Comparison of ENCODE assay signal across 8 cellular contexts in the genomic region with DNA sequence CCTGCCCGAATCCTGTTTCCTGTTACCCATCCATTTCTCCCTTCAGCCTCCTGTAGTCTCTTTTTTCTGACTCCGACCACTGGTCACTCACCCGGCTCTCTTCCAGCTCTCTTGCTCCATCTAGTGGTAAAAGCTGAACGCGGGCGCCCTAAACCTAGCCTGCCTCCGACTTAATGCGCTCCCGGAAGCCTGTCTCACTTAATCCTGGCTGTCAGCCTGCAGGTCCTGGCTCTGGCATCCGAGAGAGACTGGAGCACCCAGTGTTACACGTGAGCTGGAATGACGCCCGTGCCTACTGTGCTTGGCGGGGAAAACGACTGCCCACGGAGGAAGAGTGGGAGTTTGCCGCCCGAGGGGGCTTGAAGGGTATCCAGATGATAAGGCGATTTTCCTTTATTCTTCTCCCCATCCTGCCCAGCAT. TPM values are rescaled to one million over a fixed set of nuclear protein-coding genes. Genes with fewer than 3 reads are reported as not detected.
DNase-seq lines count a peak whose midpoint lies in the region; ATAC-seq and TF ChIP-seq lines count a peak whose summit lies in the region.

No MANE protein-coding gene starts in this region.

- no peaks in the 10 kb centered on the region for H4K20me1 ChIP-seq in GM23248 (ENCODE audit: insufficient read depth)

- peaks cover 62% of the 10 kb centered on the region for H3K36me3 Mint-ChIP-seq in activated T-helper 17 cell treated with anti-CD3 and anti-CD28 coated beads, Interleukin-2, amount 50 U/mL, for 72 hours (ENCODE audit: low read depth)

- no peaks in the 10 kb centered on the region for H3K79me2 ChIP-seq in GM23248 (ENCODE audit: insufficient read depth)

- peak; percentile 22 for DNase-seq in GDM1 (lab: John Stamatoyannopoulos, UW)
- DNase-seq in GM23248, result peak; percentile 88
- DNase-seq in Kasumi-1 (lab: John Stamatoyannopoulos, UW), result peak; percentile 89 to 90
- peak; percentile 83 for DNase-seq in RPMI8226
- peak; percentile 61 to 90 for DNase-seq in foreskin fibroblast
- peak; percentile 73 for DNase-seq in omental fat pad (ENCODE audit: low spot score)
- DNase-seq in tibial nerve (ENCODE audit: low spot score in 2 of 2), result peak; percentile 71 to 84

- in situ Hi-C loops in GM23248 (cut with MboI), result loop anchor here (10.0 to 25.0 kb wide), 2 partner anchors 430 to 1312 kb away; a partner anchor contains a TSS

- TF ChIP-seq CTCF in foreskin fibroblast (IDR thresholded peaks at IDR 0.05; ENCODE audit: low read depth, low read length) (peak; percentile 93), omental fat pad (IDR thresholded peaks at IDR 0.05) (peak in 1 of 3 donors; percentile 55), tibial nerve (IDR thresholded peaks at IDR 0.05) (peak; percentile 84 to 91 (median 87))

- no peaks in the 10 kb centered on the region for H3K9me2 ChIP-seq in GM23248 (ENCODE audit: insufficient read depth)

- H3K4me1 Mint-ChIP-seq in activated T-helper 17 cell treated with anti-CD3 and anti-CD28 coated beads, Interleukin-2, amount 50 U/mL, for 72 hours, result peaks cover 5% of the 10 kb centered on the region

- H3K27me3 Mint-ChIP-seq in activated T-helper 17 cell treated with anti-CD3 and anti-CD28 coated beads, Interleukin-2, amount 50 U/mL, for 72 hours, result no peaks in the 10 kb centered on the region

- H3K27ac ChIP-seq in GM23248, result no peak overlapping the region
- peak overlapping the region in 1 of 4 donors; percentile 21 for H3K27ac ChIP-seq in tibial nerve

- H3K9me3 ChIP-seq in GM23248 (ENCODE audit: low read depth), result no peaks in the 10 kb centered on the region
- no peaks in the 10 kb centered on the region for H3K9me3 ChIP-seq in tibial nerve

- TF ChIP-seq EP300 in tibial nerve (IDR thresholded peaks at IDR 0.05), result no peak

- peak overlapping the region; percentile 23 for H3K27ac Mint-ChIP-seq in activated T-helper 17 cell treated with anti-CD3 and anti-CD28 coated beads, Interleukin-2, amount 50 U/mL, for 72 hours

- no peak overlapping the region for H3K4me3 ChIP-seq in GM23248
- H3K4me3 ChIP-seq in foreskin fibroblast (ENCODE audit: low read depth in 1 of 2, low read length in 2 of 2), result no peak overlapping the region
- no peak overlapping the region for H3K4me3 ChIP-seq in tibial nerve

- 0 out of 2 replicates have a peak, but pooled peaks cover 8% of the 10 kb centered on the region for H3F3A ChIP-seq in GM23248 (ENCODE audit: insufficient read depth)

- H3K27me3 ChIP-seq in GM23248 (replicated peaks; ENCODE audit: insufficient read depth) (no peaks in the 10 kb centered on the region), tibial nerve (no peaks in the 10 kb centered on the region)

- peak; percentile 90 for ATAC-seq in activated T-helper 17 cell treated with anti-CD3 and anti-CD28 coated beads, Interleukin-2, amount 50 U/mL, for 72 hours (replicated peaks)
- peak; percentile 89 for ATAC-seq in omental fat pad (ENCODE audit: low FRiP score)

- H2AFZ ChIP-seq in GM23248, result no peak overlapping the region

- no peak for TF ChIP-seq POLR2A in tibial nerve (IDR thresholded peaks at IDR 0.05)

- no peak overlapping the region for H3K4me2 ChIP-seq in GM23248 (ENCODE audit: unreplicated experiment)

- peaks cover 4% of the 10 kb centered on the region; the same call in 1 of the 2 replicates for H3K4me1 ChIP-seq in GM23248 (ENCODE audit: insufficient read depth)
- H3K4me1 ChIP-seq in tibial nerve, result peaks cover 0 to 15% (median 2%) of the 10 kb centered on the region in 4 donors

- no peak overlapping the region for H3K4me3 Mint-ChIP-seq in activated T-helper 17 cell treated with anti-CD3 and anti-CD28 coated beads, Interleukin-2, amount 50 U/mL, for 72 hours

- WGBS in GM23248 (ENCODE audit: low coverage in 1 of 2, low lambda C conversion rate in 2 of 2, missing lambda C conversion rate in 2 of 2), 2 experiments, result 14 to 20% methylated on average over 15 to 19 of the region's 19 CpGs
- 17% methylated on average over 19 of the region's 19 CpGs for WGBS in tibial nerve, 2 donors

- H3K36me3 ChIP-seq in GM23248 (ENCODE audit: low read depth) (peaks cover 6% of the 10 kb centered on the region), tibial nerve (peaks cover 0 to 70% (median 0%) of the 10 kb centered on the region in 3 donors)

- H3K9ac ChIP-seq in GM23248, result no peak overlapping the region

- H3K9me3 Mint-ChIP-seq in activated T-helper 17 cell treated with anti-CD3 and anti-CD28 coated beads, Interleukin-2, amount 50 U/mL, for 72 hours, result no peaks in the 10 kb centered on the region

RNA-seq across cellular contexts. Expression of a gene that starts 10.3 kb away (rescaled TPM):
- total RNA-seq in GM23248 (2014; rRNA removed; shearing (Covaris generic)), result 186 and 206 TPM in 2 replicates
- 188 and 200 TPM in 2 replicates for polyA plus RNA-seq in GM23248 (2016; fragmentation: Nextera tagmentation; extraction: Ambion mirVana)
- 10 to 100 TPM; 88.2 to 89.6 TPM for total RNA-seq in activated T-helper 17 cell treated with anti-CD3 and anti-CD28 coated beads, Interleukin-2, amount 50 U/mL, for 72 hours
- 100 to 1,000 TPM in 3 of 4 donors, 10 to 100 TPM in 1; 87.8 to 136 (median 123) TPM for total RNA-seq in omental fat pad
- 100 to 1,000 TPM in 3 of 4 donors, 10 to 100 TPM in 1; 99.4 to 162 (median 132) TPM for total RNA-seq in tibial nerve

RNA-seq across cellular contexts. Expression of a gene that starts 18.4 kb away (rescaled TPM):
- total RNA-seq in GM23248 (2014; rRNA removed; shearing (Covaris generic)), result 0.32 and 1.3 TPM in 2 replicates
- 0.41 TPM in 1 of 2 replicates, not detected in the other for polyA plus RNA-seq in GM23248 (2016; fragmentation: Nextera tagmentation; extraction: Ambion mirVana)
- 1 to 10 TPM; 3.0 to 6.0 TPM for total RNA-seq in activated T-helper 17 cell treated with anti-CD3 and anti-CD28 coated beads, Interleukin-2, amount 50 U/mL, for 72 hours
- 1 to 10 TPM in 1 of 4 donors, under 1 TPM in 3; 0.31 to 1.4 (median 0.80) TPM for total RNA-seq in omental fat pad
- 1 to 10 TPM in 3 of 4 donors, under 1 TPM in 1; 0.39 to 4.2 (median 1.3) TPM for total RNA-seq in tibial nerve

RNA-seq across cellular contexts. Expression of a gene that starts 22.8 kb away (rescaled TPM):
- total RNA-seq in GM23248 (2014; rRNA removed; shearing (Covaris generic)), result 113 and 147 TPM in 2 replicates
- 137 and 148 TPM in 2 replicates for polyA plus RNA-seq in GM23248 (2016; fragmentation: Nextera tagmentation; extraction: Ambion mirVana)
- total RNA-seq in activated T-helper 17 cell treated with anti-CD3 and anti-CD28 coated beads, Interleukin-2, amount 50 U/mL, for 72 hours, result 100 to 1,000 TPM; 108 to 232 TPM
- total RNA-seq in omental fat pad (100 to 1,000 TPM in 2 of 4 donors, 10 to 100 TPM in 2; 68.9 to 150 (median 106) TPM), tibial nerve (10 to 100 TPM; 60.0 to 99.0 (median 77.9) TPM)

RNA-seq across cellular contexts. Expression of a gene that starts 23.1 kb away (rescaled TPM):
- total RNA-seq in GM23248 (2014; rRNA removed; shearing (Covaris generic)), result 62.5 and 68.6 TPM in 2 replicates
- polyA plus RNA-seq in GM23248 (2016; fragmentation: Nextera tagmentation; extraction: Ambion mirVana), result 34.5 and 39.1 TPM in 2 replicates
- 10 to 100 TPM in 1 of 2 donors, 1 to 10 TPM in 1; 8.3 to 25.4 TPM for total RNA-seq in activated T-helper 17 cell treated with anti-CD3 and anti-CD28 coated beads, Interleukin-2, amount 50 U/mL, for 72 hours
- 10 to 100 TPM in 3 of 4 donors, 1 to 10 TPM in 1; 6.8 to 12.5 (median 11.2) TPM for total RNA-seq in omental fat pad
- total RNA-seq in tibial nerve, result 10 to 100 TPM; 14.9 to 39.8 (median 25.1) TPM

RNA-seq across cellular contexts. Expression of a gene that starts 31.9 kb away (rescaled TPM):
- total RNA-seq in GM23248 (2014; rRNA removed; shearing (Covaris generic)), result 307 and 392 TPM in 2 replicates
- 508 and 511 TPM in 2 replicates for polyA plus RNA-seq in GM23248 (2016; fragmentation: Nextera tagmentation; extraction: Ambion mirVana)
- 100 to 1,000 TPM; 498 to 792 TPM for total RNA-seq in activated T-helper 17 cell treated with anti-CD3 and anti-CD28 coated beads, Interleukin-2, amount 50 U/mL, for 72 hours
- total RNA-seq in omental fat pad, result 100 to 1,000 TPM; 287 to 328 (median 295) TPM
- 100 to 1,000 TPM; 286 to 417 (median 326) TPM for total RNA-seq in tibial nerve

Comparison
In these comparisons a context has a peak if more than half of its experiments do, and no peak if none do; other contexts are left out.
1. DNase-seq: peak in every context shown above with its lines; median percentile 90 in Kasumi-1; 88 in GM23248; 83 in RPMI8226; 78 in tibial nerve; 76 in foreskin fibroblast; 73 in omental fat pad; 22 in GDM1.